In the genomic region with DNA sequence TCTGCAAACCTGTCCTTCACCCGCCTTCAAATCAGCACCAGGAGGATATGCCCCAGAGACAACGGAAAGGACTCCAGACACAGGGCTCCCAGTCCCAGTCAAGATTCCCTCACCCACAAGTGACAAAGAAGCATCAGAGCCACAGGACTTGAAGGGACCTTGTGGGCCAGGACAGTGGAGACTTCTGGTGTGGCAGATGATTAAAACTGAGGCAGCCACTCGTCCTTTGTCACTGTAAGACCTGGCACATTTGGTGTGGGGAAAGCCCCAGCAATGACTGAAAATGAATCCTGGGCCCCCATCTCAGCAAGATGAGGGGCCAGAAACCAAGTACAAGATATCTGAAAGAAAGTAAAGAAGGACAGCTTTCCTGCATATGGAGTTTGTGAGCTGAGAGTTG, we compare ENCODE assay signal across 26 cellular contexts.
"Had no signal": no experiment of that assay in that cellular context is flagged by ENCODE, and none has a peak within 500 bp of the region (broad histone marks: within the 10 kb centered on the region; RNA-seq: fewer than 3 reads in every experiment).

No MANE protein-coding gene starts in this region.

- H3K27me3 Mint-ChIP-seq: progenitor cell of endocrine pancreas had no signal

- H3K4me3 ChIP-seq: ascending aorta, left lung, lung, neural progenitor cell, sigmoid colon, smooth muscle cell, tibial nerve had no signal

- H3K36me3 Mint-ChIP-seq: naive B cell, neural progenitor cell had no signal

- H2AFZ ChIP-seq: neural progenitor cell had no signal

- H3K27ac ChIP-seq: brain microvascular endothelial cell, foreskin keratinocyte, left lung, neural progenitor cell, sigmoid colon, tibial nerve had no signal

- ATAC-seq: foreskin keratinocyte, left lung had no signal

- H3K4me2 ChIP-seq: neural progenitor cell, smooth muscle cell had no signal

- H3K9ac ChIP-seq: neural progenitor cell had no signal

- H3K27me3 ChIP-seq: ascending aorta, brain microvascular endothelial cell, left lung, neural progenitor cell, sigmoid colon had no signal

- H3K4me3 Mint-ChIP-seq: activated T-cell treated with anti-CD3 and anti-CD28 coated beads, Interleukin-2, amount 50 U/mL, for 4 hours; naive B cell; neural progenitor cell; stimulated activated naive CD8-positive, alpha-beta T cell treated with anti-CD3 and anti-CD28 coated beads, Interleukin-15, Interleukin-2, amounts not matched to agents 100 ng/mL and 50 ng/mL, for 24 hours had no signal

- H3K9me3 ChIP-seq: ascending aorta, left lung, sigmoid colon, tibial nerve had no signal

- H3K36me3 ChIP-seq: ascending aorta, brain microvascular endothelial cell, left lung, neural progenitor cell, sigmoid colon, tibial nerve had no signal

- H3K4me1 ChIP-seq: foreskin keratinocyte, left lung, neural progenitor cell, sigmoid colon, tibial nerve had no signal

- H3K9me3 Mint-ChIP-seq: activated T-cell treated with anti-CD3 and anti-CD28 coated beads, Interleukin-2, amount 50 U/mL, for 4 hours; neural progenitor cell; stimulated activated naive CD8-positive, alpha-beta T cell treated with anti-CD3 and anti-CD28 coated beads, Interleukin-15, Interleukin-2, amounts not matched to agents 100 ng/mL and 50 ng/mL, for 24 hours had no signal

- DNase-seq: activated CD4-positive, alpha-beta T cell treated with anti-CD3 and anti-CD28 coated beads for 1 hour; activated CD4-positive, alpha-beta T cell treated with anti-CD3 and anti-CD28 coated beads, Interleukin-2, amount 50 U/mL, for 1 hour; activated gamma-delta T cell; activated naive CD4-positive, alpha-beta T cell treated with anti-CD3 and anti-CD28 coated beads, Interleukin-2, amount 50 U/mL, for 16 hours; activated T-cell treated with anti-CD3 and anti-CD28 coated beads, Interleukin-2, amount 50 U/mL, for 4 hours; brain microvascular endothelial cell; caudate nucleus; effector memory CD4-positive, alpha-beta T cell; foreskin keratinocyte; glutamatergic neuron; hippocampal formation; kidney glomerular epithelial cell; left lung; naive B cell; retina; sigmoid colon; stimulated activated CD4-positive, alpha-beta T cell treated with anti-CD3 and anti-CD28 coated beads, Interleukin-15, amount 100 ng/mL, for 24 hours; stimulated activated CD4-positive, alpha-beta T cell treated with anti-CD3 and anti-CD28 coated beads, Interleukin-2, amount 100 ng/mL, for 48 hours; T-helper 1 cell had no signal

- H3K27ac Mint-ChIP-seq: neural progenitor cell; progenitor cell of endocrine pancreas; stimulated activated naive CD8-positive, alpha-beta T cell treated with anti-CD3 and anti-CD28 coated beads, Interleukin-15, Interleukin-2, amounts not matched to agents 100 ng/mL and 50 ng/mL, for 24 hours had no signal
